Comparison of ENCODE assay signal across 8 cellular contexts in the genomic region with DNA sequence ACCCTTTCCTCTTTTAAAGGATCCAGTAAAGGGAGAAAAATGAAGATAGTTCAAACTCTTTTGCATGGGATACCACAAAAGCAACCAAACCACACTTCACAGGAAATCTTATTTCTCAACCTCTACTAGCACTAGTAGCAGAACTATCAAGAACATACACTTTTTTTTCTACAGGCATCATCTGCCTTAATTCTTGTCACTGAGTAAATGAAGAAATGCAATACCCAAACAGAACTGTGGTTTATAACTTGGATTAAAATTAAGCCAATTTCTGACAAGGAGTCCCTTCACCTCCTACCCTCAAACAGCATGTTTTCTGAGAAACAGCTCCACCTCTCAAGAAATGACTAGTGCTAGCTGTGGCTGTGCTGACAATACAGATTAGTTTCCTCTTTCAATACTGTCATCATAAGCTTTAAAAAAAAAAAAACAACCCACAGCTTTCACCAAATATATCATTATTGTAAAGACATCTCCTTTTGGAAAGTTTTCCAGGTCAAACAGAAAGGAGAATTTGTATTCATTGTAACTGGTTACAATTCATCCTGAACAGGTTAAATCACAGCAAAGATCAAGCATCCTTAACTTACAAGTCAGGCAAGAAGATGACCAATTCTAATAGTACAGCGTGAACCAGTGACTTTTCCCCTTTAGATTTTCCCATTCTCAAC. TPM values are rescaled to one million over a fixed set of nuclear protein-coding genes. Genes with fewer than 3 reads are reported as not detected.
A peak's percentile ranks its signal among the peaks of the same experiment; 100 is the strongest.
DNase-seq lines count a peak whose midpoint lies in the region; ATAC-seq, FAIRE-seq and TF ChIP-seq lines count a peak whose summit lies in the region.

No MANE protein-coding gene starts in this region.

- H3K4me3 Mint-ChIP-seq in progenitor cell of endocrine pancreas (ENCODE audit: low read depth), result no peak overlapping the region

- intact Hi-C loops in prostate gland (cut with DNase I), result no loop called here

- DNase-seq in NOMO-1 (lab: John Stamatoyannopoulos, UW; ENCODE audit: unreplicated experiment in 2 of 2) (peak; percentile 63 to 88), bronchial epithelial cell (ENCODE audit: low read depth) (peak; percentile 58), progenitor cell of endocrine pancreas (ENCODE audit: low spot score, unreplicated experiment) (no peak), anterior cingulate cortex (lab: John Stamatoyannopoulos, UW) (no peak), prostate gland (ENCODE audit: low spot score) (no peak)
- no peak for DNase-seq in effector CD8-positive, alpha-beta T cell (lab: John Stamatoyannopoulos, UW)

- H3K9me3 Mint-ChIP-seq in progenitor cell of endocrine pancreas (ENCODE audit: low read depth), result no peaks in the 10 kb centered on the region

- ATAC-seq in GM18858 (IDR thresholded peaks at IDR 0.05; ENCODE audit: unreplicated experiment) (peak; percentile 68), HG02642 (IDR thresholded peaks at IDR 0.05; ENCODE audit: poor library complexity, unreplicated experiment) (peak; percentile 81)

- H3K4me3 ChIP-seq in bronchial epithelial cell (ENCODE audit: low read depth, low read length) (no peak overlapping the region), prostate gland (no peak overlapping the region)

- no peaks in the 10 kb centered on the region for H3K9me3 ChIP-seq in prostate gland

- H3K36me3 ChIP-seq in bronchial epithelial cell (ENCODE audit: control insufficient read depth, insufficient read depth, low read length) (peaks cover 3% of the 10 kb centered on the region), prostate gland (no peaks in the 10 kb centered on the region)

- no peaks in the 10 kb centered on the region for H3K27me3 Mint-ChIP-seq in progenitor cell of endocrine pancreas

- H3K27ac ChIP-seq in prostate gland, result peak overlapping the region in 1 of 2 donors; percentile 30

- peaks cover 3% of the 10 kb centered on the region for H3K36me3 Mint-ChIP-seq in progenitor cell of endocrine pancreas (ENCODE audit: insufficient read depth)

- no peaks in the 10 kb centered on the region for H3K4me1 ChIP-seq in prostate gland (replicated peaks)

- peaks cover 9% of the 10 kb centered on the region for H3K4me1 Mint-ChIP-seq in progenitor cell of endocrine pancreas (ENCODE audit: low read depth)

- WGBS in prostate gland, result 90% methylated on average over 1 of the region's 1 CpG

- TF ChIP-seq CTCF in bronchial epithelial cell (IDR thresholded peaks at IDR 0.05; ENCODE audit: insufficient read depth, low read length, severe bottlenecking), result no peak
- TF ChIP-seq CTCF in progenitor cell of endocrine pancreas (IDR thresholded peaks at IDR 0.05; ENCODE audit: unreplicated experiment), result no peak
- no peak for TF ChIP-seq CTCF in prostate gland (IDR thresholded peaks at IDR 0.05)

- FAIRE-seq in bronchial epithelial cell (lab: Jason Lieb, UNC), result no peak

- no peak for TF ChIP-seq POLR2A in prostate gland (IDR thresholded peaks at IDR 0.05)

- H3K27ac Mint-ChIP-seq in progenitor cell of endocrine pancreas, result peak overlapping the region; percentile 80

- H3K27me3 ChIP-seq in bronchial epithelial cell (ENCODE audit: control insufficient read depth, insufficient read depth, low read length) (no peaks in the 10 kb centered on the region), prostate gland (replicated peaks; ENCODE audit: insufficient read depth) (no peaks in the 10 kb centered on the region)

RNA-seq across cellular contexts. Expression of gene PTPN2, which starts 44.4 kb away (rescaled TPM):
- total RNA-seq in bronchial epithelial cell (47.9 and 50.1 TPM in 2 replicates), progenitor cell of endocrine pancreas (45.1 and 46.4 TPM in 2 replicates), prostate gland (10 to 100 TPM; 25.0 to 34.0 TPM)

Comparison
In these comparisons a context has a peak if more than half of its experiments do, and no peak if none do; other contexts are left out.
1. DNase-seq: peak in NOMO-1 (2 of 2) and bronchial epithelial cell (single experiment); none in progenitor cell of endocrine pancreas (single experiment), anterior cingulate cortex (0 of 58), effector CD8-positive, alpha-beta T cell (single experiment) and prostate gland (single experiment).